ENCODE assay signal across 18 cellular contexts in the genomic region with DNA sequence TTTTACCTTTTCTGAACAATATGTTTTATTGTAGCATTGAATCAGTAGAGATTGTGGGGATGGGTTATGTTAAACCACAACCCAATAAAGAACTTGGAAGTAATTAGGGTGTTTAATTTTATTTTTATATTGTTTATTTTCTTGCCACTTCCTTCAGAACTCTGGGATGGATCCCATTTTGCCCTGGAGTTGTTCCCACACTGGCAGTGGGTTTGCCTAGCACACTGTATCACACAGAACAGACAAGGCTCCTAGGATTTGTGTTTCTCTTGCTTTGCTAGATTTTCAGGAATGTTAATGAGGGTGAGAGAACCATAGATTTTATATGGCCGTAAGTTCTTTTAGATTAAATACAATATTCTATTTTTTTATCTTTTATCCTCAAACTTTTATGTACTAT.
"Had no signal": no experiment of that assay in that cellular context is flagged by ENCODE, and none has a peak within 500 bp of the region (broad histone marks: within the 10 kb centered on the region; RNA-seq: fewer than 3 reads in every experiment).

No MANE protein-coding gene starts in this region.

- H3K27me3 Mint-ChIP-seq: activated naive CD8-positive, alpha-beta T cell treated with anti-CD3 and anti-CD28 coated beads, Interleukin-2, amount 50 U/mL, for 24 hours had no signal

- ATAC-seq: activated naive CD8-positive, alpha-beta T cell treated with anti-CD3 and anti-CD28 coated beads, Interleukin-2, amount 50 U/mL, for 24 hours; heart left ventricle had no signal

- H3K4me1 ChIP-seq: stomach, suprapubic skin, tibial nerve had no signal

- H3K27ac Mint-ChIP-seq: activated naive CD4-positive, alpha-beta T cell treated with anti-CD3 and anti-CD28 coated beads for 36 hours; activated naive CD8-positive, alpha-beta T cell treated with anti-CD3 and anti-CD28 coated beads, Interleukin-2, amount 50 U/mL, for 24 hours; progenitor cell of endocrine pancreas had no signal

- H3K27ac ChIP-seq: epithelial cell of prostate, heart left ventricle, spleen, stomach, suprapubic skin, tibial nerve had no signal

- H3K9me3 Mint-ChIP-seq: activated naive CD4-positive, alpha-beta T cell treated with anti-CD3 and anti-CD28 coated beads for 36 hours; activated naive CD8-positive, alpha-beta T cell treated with anti-CD3 and anti-CD28 coated beads, Interleukin-2, amount 50 U/mL, for 24 hours had no signal

- H3K4me3 ChIP-seq: heart left ventricle, spleen, stomach, suprapubic skin, tibial nerve had no signal

- H3K4me3 Mint-ChIP-seq: activated naive CD4-positive, alpha-beta T cell treated with anti-CD3 and anti-CD28 coated beads for 36 hours; activated naive CD8-positive, alpha-beta T cell treated with anti-CD3 and anti-CD28 coated beads, Interleukin-2, amount 50 U/mL, for 24 hours had no signal

- H3K9me3 ChIP-seq: spleen, stomach, suprapubic skin, tibial nerve had no signal

- DNase-seq: activated CD4-positive, alpha-beta T cell treated with anti-CD3 and anti-CD28 coated beads for 4 hours; activated CD4-positive, alpha-beta T cell treated with anti-CD3 and anti-CD28 coated beads, Interleukin-2, amount 50 U/mL, for 48 hours; activated CD4-positive, CD25-positive, alpha-beta regulatory T cell; activated effector memory CD4-positive, alpha-beta T cell treated with Interleukin-2 at 50 U/mL for 16 hours; activated naive CD4-positive, alpha-beta T cell treated with anti-CD3 and anti-CD28 coated beads for 36 hours; activated naive CD8-positive, alpha-beta T cell treated with anti-CD3 and anti-CD28 coated beads, Interleukin-2, amount 50 U/mL, for 24 hours; activated T-cell treated with anti-CD3 and anti-CD28 coated beads, Interleukin-2, amount 50 U/mL, for 48 hours; cortex of kidney; heart left ventricle; mesenchymal stem cell; spleen; stimulated activated CD4-positive, alpha-beta T cell treated with anti-CD3 and anti-CD28 coated beads, Interleukin-4, amount 100 ng/mL, for 24 hours; stomach; T1000 had no signal

- H3K27me3 ChIP-seq: heart left ventricle, spleen, stomach, suprapubic skin, tibial nerve had no signal
